ENCODE assay signal across 1 cellular context in genomic region chr3:65597952-65598413, GRCh38.
TF ChIP-seq lines count a peak whose summit lies in the region.

No MANE protein-coding gene starts in this region.

TF ChIP-seq in SK-N-SH, 30 proteins besides CTCF, POLR2A, EP300 and RAD21 (continued from another document):
- no peak for TF ChIP-seq USF2 (IDR thresholded peaks at IDR 0.05; ENCODE audit: borderline replicate concordance, low read depth, low read length)
- no peak for TF ChIP-seq CHD2 (IDR thresholded peaks at IDR 0.05; ENCODE audit: low read length, partially characterized antibody)
- TF ChIP-seq USF1 (IDR thresholded peaks at IDR 0.05; ENCODE audit: borderline replicate concordance, low read depth), result no peak
- TF ChIP-seq MEF2A (IDR thresholded peaks at IDR 0.05; ENCODE audit: borderline replicate concordance, low read depth), result no peak
- no peak for TF ChIP-seq TEAD4 (IDR thresholded peaks at IDR 0.05; ENCODE audit: borderline replicate concordance, insufficient read depth)
- no peak for TF ChIP-seq TCF12 (IDR thresholded peaks at IDR 0.05)
